In the genomic region with DNA sequence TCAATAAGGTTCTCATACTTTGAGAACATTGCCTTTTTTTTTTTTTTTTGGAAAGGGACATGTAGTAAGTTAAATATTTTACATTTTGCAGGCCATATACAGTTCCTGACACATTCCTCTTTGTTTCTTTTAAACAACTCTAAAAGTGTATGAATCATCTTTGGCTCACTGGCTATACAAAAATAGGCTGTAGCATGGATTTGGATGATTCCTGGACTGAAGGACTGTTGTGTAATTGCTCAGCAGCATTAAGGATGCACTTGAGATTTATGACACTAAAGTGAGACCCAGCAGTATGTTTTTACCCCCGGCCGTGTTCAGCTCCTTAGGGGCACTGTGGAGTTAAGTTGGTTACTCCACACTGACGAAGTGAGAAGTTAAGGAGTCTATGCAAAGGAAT, we compare ENCODE assay signal across 17 cellular contexts. TPM values are rescaled to one million over a fixed set of nuclear protein-coding genes. Genes with fewer than 3 reads are reported as not detected.
DNase-seq lines count a peak whose midpoint lies in the region; FAIRE-seq and TF ChIP-seq lines count a peak whose summit lies in the region.
"Had no signal": no experiment of that assay in that cellular context is flagged by ENCODE, and none has a peak within 500 bp of the region (broad histone marks: within the 10 kb centered on the region; RNA-seq: fewer than 3 reads in every experiment).

No MANE protein-coding gene starts in this region.

- no peak for FAIRE-seq in GM12891 (lab: Jason Lieb, UNC)
- FAIRE-seq: HepG2 had no signal

- H3K27ac ChIP-seq in osteoblast (ENCODE audit: low read depth, low read length) = peak overlapping the region; percentile 33
- no peak overlapping the region for H3K27ac ChIP-seq in thyroid gland

- H3K27me3 ChIP-seq in osteoblast (ENCODE audit: insufficient read depth, low read length) (no peaks in the 10 kb centered on the region), thyroid gland (no peaks in the 10 kb centered on the region)

- peaks cover 7% of the 10 kb centered on the region for H4K20me1 ChIP-seq in osteoblast (ENCODE audit: insufficient read depth, low read length)

- TF ChIP-seq POLR2A in thyroid gland (IDR thresholded peaks at IDR 0.05) (no peak), GM12891 (IDR thresholded peaks at IDR 0.05; ENCODE audit: low read depth, low read length) (no peak)

- H3K36me3 ChIP-seq in osteoblast (ENCODE audit: insufficient read depth, low read length) (no peaks in the 10 kb centered on the region), thyroid gland (no peaks in the 10 kb centered on the region)

- H3K4me1 ChIP-seq in osteoblast (ENCODE audit: insufficient read depth, low read length) (peaks cover 10% of the 10 kb centered on the region), thyroid gland (no peaks in the 10 kb centered on the region)

- DNase-seq in EH (ENCODE audit: low read depth) (peak; percentile 87), NCI-H226 (peak; percentile 41), epithelial cell of esophagus (ENCODE audit: low read depth) (peak; percentile 65), osteoblast (ENCODE audit: insufficient read length, low spot score, missing footprints) (peak; percentile 37), thyroid gland (no peak), MV-4-11 (lab: John Stamatoyannopoulos, UW) (no peak), epidermal melanocyte (ENCODE audit: insufficient read length, low spot score) (no peak), GM12891 (ENCODE audit: insufficient read length, low spot score) (no peak)
- DNase-seq: activated CD4-positive, alpha-beta T cell treated with anti-CD3 and anti-CD28 coated beads for 36 hours; caudate nucleus; CD8-positive, alpha-beta memory T cell; head of caudate nucleus; NCI-H1436; occipital lobe; stimulated activated CD4-positive, alpha-beta T cell treated with anti-CD3 and anti-CD28 coated beads, Interleukin-2, amount 100 ng/mL, for 24 hours; stimulated activated naive CD8-positive, alpha-beta T cell treated with anti-CD3 and anti-CD28 coated beads, Interleukin-15, Interleukin-2, amounts not matched to agents 100 U/mL and 50 U/mL, for 24 hours had no signal

- WGBS in thyroid gland, 2 donors = 71 to 81% methylated on average over 3 of the region's 3 CpGs

- intact Hi-C loops in thyroid gland (cut with DNase I) = no loop called here

- H3K79me2 ChIP-seq in osteoblast (ENCODE audit: insufficient read depth, low read length) = no peaks in the 10 kb centered on the region

- H2AFZ ChIP-seq in osteoblast (ENCODE audit: low read length) = no peak overlapping the region

- H3K9me3 ChIP-seq in osteoblast (ENCODE audit: low read depth, low read length) = no peaks in the 10 kb centered on the region
- H3K9me3 ChIP-seq in thyroid gland = no peaks in the 10 kb centered on the region

- peak overlapping the region; percentile 15 for H3K4me2 ChIP-seq in osteoblast (ENCODE audit: insufficient read depth, low read length)

- H3K4me3 ChIP-seq in epithelial cell of esophagus (ENCODE audit: low read length) (no peak overlapping the region), osteoblast (ENCODE audit: insufficient read depth, low read length) (peak overlapping the region; percentile 11), thyroid gland (replicated peaks in 1 of 3) (no peak overlapping the region)

- TF ChIP-seq CTCF in epithelial cell of esophagus (IDR thresholded peaks at IDR 0.05; ENCODE audit: insufficient read depth, low read depth, low read length, missing control alignments) (no peak), osteoblast (IDR thresholded peaks at IDR 0.05; ENCODE audit: extremely low read depth, low read depth, low read length) (no peak), thyroid gland (IDR thresholded peaks at IDR 0.05) (no peak)

TF ChIP-seq in GM12891, 5 proteins besides CTCF, POLR2A, EP300 and RAD21:
- TF ChIP-seq SPI1 (IDR thresholded peaks at IDR 0.05; ENCODE audit: low read depth, low read length) = no peak

RNA-seq across cellular contexts. Expression of a gene that starts 41.3 kb away (rescaled TPM):
- total RNA-seq in osteoblast (59.2 and 60.4 TPM in 2 replicates), thyroid gland (10 to 100 TPM; 45.9 to 77.0 (median 53.5) TPM)
- polyA plus RNA-seq in GM12891 (2012; ENCODE audit: low read depth, missing spikeins) = 9.0 TPM

Comparison
In these comparisons a context has a peak if more than half of its experiments do, and no peak if none do; other contexts are left out.
1. DNase-seq: peak in EH (single experiment), NCI-H226 (single experiment), epithelial cell of esophagus (single experiment) and osteoblast (single experiment); none in thyroid gland (0 of 2), MV-4-11 (single experiment), epidermal melanocyte (single experiment) and GM12891 (single experiment).